ENCODE assay signal across 17 cellular contexts in the genomic region with DNA sequence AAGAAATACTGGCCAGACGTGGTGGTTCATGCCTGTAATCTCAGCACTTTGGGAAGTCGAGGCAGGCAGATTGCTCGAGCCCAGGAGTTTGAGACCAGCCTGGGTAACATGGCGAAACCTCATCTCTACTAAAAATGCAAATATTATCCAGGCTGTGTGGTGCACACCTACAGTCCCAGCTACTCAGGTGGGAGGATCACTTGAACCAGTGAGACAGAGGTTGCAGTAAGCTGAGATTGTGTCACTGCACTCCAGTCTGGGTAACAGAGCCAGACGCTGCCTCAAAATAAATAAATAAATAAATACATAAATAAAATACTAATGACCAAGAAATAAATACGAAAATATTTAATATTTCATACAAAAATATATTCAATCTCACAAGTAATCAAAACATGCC.
"Had no signal": no experiment of that assay in that cellular context is flagged by ENCODE, and none has a peak within 500 bp of the region (broad histone marks: within the 10 kb centered on the region; RNA-seq: fewer than 3 reads in every experiment).

No MANE protein-coding gene starts in this region.

- H3K36me3 Mint-ChIP-seq: naive B cell had no signal

- ATAC-seq: left ventricle myocardium superior; right cardiac atrium; stimulated activated naive CD8-positive, alpha-beta T cell treated with anti-CD3 and anti-CD28 coated beads, Interleukin-15, Interleukin-2, amounts not matched to agents 100 U/mL and 50 U/mL, for 24 hours had no signal

- H3K4me1 Mint-ChIP-seq: neural crest cell had no signal

- DNase-seq: cerebellar nuclear complex; esophagus squamous epithelium; foreskin fibroblast; islet precursor cell; left ventricle myocardium superior; mesendoderm; naive B cell; posterior cingulate gyrus; right cardiac atrium; small intestine; stimulated activated CD4-positive, alpha-beta T cell treated with anti-CD3 and anti-CD28 coated beads, Interleukin-12 subunit alpha, Interleukin-12 subunit beta, amount 100 ng/mL, for 4 hours; stimulated activated naive CD8-positive, alpha-beta T cell treated with anti-CD3 and anti-CD28 coated beads, Interleukin-15, Interleukin-2, amounts not matched to agents 100 U/mL and 50 U/mL, for 24 hours; tibial artery; upper lobe of left lung; uterus had no signal

- H3K9me3 Mint-ChIP-seq: dendritic cell treated with granulocyte-macrophage colony-stimulating factor and Interleukin-4, amounts not matched to agents 40 ng/mL and 50 ng/mL, for 4 days; naive B cell; neural crest cell had no signal

- H3K27ac Mint-ChIP-seq: dendritic cell treated with granulocyte-macrophage colony-stimulating factor and Interleukin-4, amounts not matched to agents 40 ng/mL and 50 ng/mL, for 4 days had no signal

- H3K4me3 Mint-ChIP-seq: dendritic cell treated with granulocyte-macrophage colony-stimulating factor and Interleukin-4, amounts not matched to agents 40 ng/mL and 50 ng/mL, for 4 days; neural crest cell had no signal

- H3K27me3 Mint-ChIP-seq: dendritic cell treated with granulocyte-macrophage colony-stimulating factor and Interleukin-4, amounts not matched to agents 40 ng/mL and 50 ng/mL, for 4 days; naive B cell had no signal
